ENCODE assay signal across 10 cellular contexts in genomic region chr1:221440658-221441057, GRCh38.
A peak's percentile ranks its signal among the peaks of the same experiment; 100 is the strongest.
DNase-seq lines count a peak whose midpoint lies in the region; ATAC-seq and TF ChIP-seq lines count a peak whose summit lies in the region.
"Had no signal": no experiment of that assay in that cellular context is flagged by ENCODE, and none has a peak within 500 bp of the region (broad histone marks: within the 10 kb centered on the region; RNA-seq: fewer than 3 reads in every experiment).

No MANE protein-coding gene starts in this region.

- intact Hi-C loops in heart right ventricle (cut with DNase I): loop anchor here in 1 of 10 donors (5.0 kb wide), 1 partner anchor 568 kb away; no protein-coding TSS in a partner anchor

- H3K4me1 ChIP-seq in SJSA1 (replicated peaks) (peaks cover 47% of the 10 kb centered on the region), heart right ventricle (peaks cover 0 to 25% (median 9%) of the 10 kb centered on the region in 9 donors)

- peak overlapping the region; percentile 82 for H3K27ac Mint-ChIP-seq in stimulated activated effector memory CD8-positive, alpha-beta T cell treated with anti-CD3 and anti-CD28 coated beads, Interleukin-12 subunit alpha, Interleukin-12 subunit beta, amount 100 ng/mL, for 72 hours

- H3K9me3 Mint-ChIP-seq in stimulated activated effector memory CD8-positive, alpha-beta T cell treated with anti-CD3 and anti-CD28 coated beads, Interleukin-12 subunit alpha, Interleukin-12 subunit beta, amount 100 ng/mL, for 72 hours: no peaks in the 10 kb centered on the region

- H3K9me3 ChIP-seq in SJSA1 (replicated peaks): no peaks in the 10 kb centered on the region
- no peaks in the 10 kb centered on the region for H3K9me3 ChIP-seq in heart right ventricle

- ATAC-seq in heart right ventricle: peak in 7 of 8 donors; percentile 50 to 82 (median 62)
- ATAC-seq in stimulated activated effector memory CD8-positive, alpha-beta T cell treated with anti-CD3 and anti-CD28 coated beads, Interleukin-12 subunit alpha, Interleukin-12 subunit beta, amount 100 ng/mL, for 72 hours: no peak
- no peak for ATAC-seq in HG03108 (IDR thresholded peaks at IDR 0.05; ENCODE audit: unreplicated experiment)

- no peak overlapping the region for H3K4me3 Mint-ChIP-seq in stimulated activated effector memory CD8-positive, alpha-beta T cell treated with anti-CD3 and anti-CD28 coated beads, Interleukin-12 subunit alpha, Interleukin-12 subunit beta, amount 100 ng/mL, for 72 hours

- H3K4me1 Mint-ChIP-seq in stimulated activated effector memory CD8-positive, alpha-beta T cell treated with anti-CD3 and anti-CD28 coated beads, Interleukin-12 subunit alpha, Interleukin-12 subunit beta, amount 100 ng/mL, for 72 hours: peaks cover 11% of the 10 kb centered on the region

- TF ChIP-seq CTCF in heart right ventricle (IDR thresholded peaks at IDR 0.05) (peak in 2 of 9 donors; percentile 12 to 20), GM13977 (IDR thresholded peaks at IDR 0.05; ENCODE audit: extremely low read depth, insufficient read depth, missing control alignments) (no peak)

- H3K27ac ChIP-seq in SJSA1 (peak overlapping the region; percentile 99), heart right ventricle (peak overlapping the region in 3 of 10 donors; percentile 3 to 55 (median 8))

- in situ Hi-C loops in GM13977 (cut with MboI; ENCODE audit: low pct_unique_long_range_greater_than_20kb, low sequenced_read_pairs, unreplicated experiment): no loop called here

- H3K27me3 ChIP-seq in SJSA1 (replicated peaks): no peaks in the 10 kb centered on the region
- no peaks in the 10 kb centered on the region for H3K27me3 ChIP-seq in heart right ventricle

- H3K36me3 ChIP-seq in SJSA1: no peaks in the 10 kb centered on the region
- no peaks in the 10 kb centered on the region for H3K36me3 ChIP-seq in heart right ventricle

- peak; percentile 70 for DNase-seq in NOMO-1 treated with DMSO at 0.1 percent for 48 hours (lab: John Stamatoyannopoulos, UW; ENCODE audit: unreplicated experiment)
- DNase-seq in NOMO-1 treated with dmso at 0.1 percent for 144 hours (lab: John Stamatoyannopoulos, UW; ENCODE audit: unreplicated experiment): no peak
- no peak for DNase-seq in SJSA1 (ENCODE audit: low read depth in 1 of 2, low spot score in 2 of 2)
- peak in 1 of 2 donors; percentile 9 for DNase-seq in heart right ventricle
- DNase-seq in stimulated activated effector memory CD8-positive, alpha-beta T cell treated with anti-CD3 and anti-CD28 coated beads, Interleukin-12 subunit alpha, Interleukin-12 subunit beta, amount 100 ng/mL, for 72 hours (ENCODE audit: low spot score in 2 of 2): no peak
- DNase-seq in NCI-H1436 treated with DMSO at 0.1 percent for 48 hours (lab: John Stamatoyannopoulos, UW): no peak
- DNase-seq in GM13977 (ENCODE audit: low spot score): no peak
- DNase-seq: activated gamma-delta T cell, NCI-H2107 had no signal

- 17 to 34% methylated on average over 5 of the region's 5 CpGs for WGBS in heart right ventricle, 2 donors

- H3K4me3 ChIP-seq in SJSA1: no peak overlapping the region
- H3K4me3 ChIP-seq in heart right ventricle: no peak overlapping the region

- no peaks in the 10 kb centered on the region for H3K36me3 Mint-ChIP-seq in stimulated activated effector memory CD8-positive, alpha-beta T cell treated with anti-CD3 and anti-CD28 coated beads, Interleukin-12 subunit alpha, Interleukin-12 subunit beta, amount 100 ng/mL, for 72 hours

Comparison
In these comparisons a context has a peak if more than half of its experiments do, and no peak if none do; other contexts are left out.
1. ATAC-seq: peak in heart right ventricle (7 of 8); none in stimulated activated effector memory CD8-positive, alpha-beta T cell treated with anti-CD3 and anti-CD28 coated beads, Interleukin-12 subunit alpha, Interleukin-12 subunit beta, amount 100 ng/mL, for 72 hours (single experiment) and HG03108 (single experiment).